In the genomic region with DNA sequence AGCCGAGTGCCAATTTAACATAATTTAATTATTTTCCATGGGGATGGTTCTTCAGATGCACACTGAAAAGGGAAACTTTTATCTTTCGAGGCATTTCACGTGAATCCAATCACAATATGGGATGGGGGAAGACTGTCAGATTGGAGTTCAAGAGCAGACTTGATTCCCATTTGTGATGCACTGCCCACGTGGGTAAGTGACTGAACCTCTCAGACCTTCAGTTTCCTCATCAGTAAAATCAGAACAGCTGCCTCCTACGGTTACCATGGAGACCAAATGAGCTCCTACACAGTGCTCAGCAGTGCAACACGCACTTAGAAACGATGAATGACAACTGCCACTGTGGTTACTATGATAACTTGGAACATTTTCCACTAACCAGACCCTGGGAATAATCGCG, we compare ENCODE assay signal across 10 cellular contexts. TPM values are rescaled to one million over a fixed set of nuclear protein-coding genes. Genes with fewer than 3 reads are reported as not detected.
DNase-seq lines count a peak whose midpoint lies in the region; ATAC-seq and TF ChIP-seq lines count a peak whose summit lies in the region.
"Had no signal": no experiment of that assay in that cellular context is flagged by ENCODE, and none has a peak within 500 bp of the region (broad histone marks: within the 10 kb centered on the region; RNA-seq: fewer than 3 reads in every experiment).

No MANE protein-coding gene starts in this region.

- POLR2A ChIA-PET in HEK293 (lab: Yijun Ruan, JAX) = no interaction called here
- POLR2A ChIA-PET in naive thymus-derived CD4-positive, alpha-beta T cell (lab: Charles Lee) = no interaction called here

- peak; percentile 79; the same call in 2 of the 3 replicates for ATAC-seq in SK-N-SH treated with all-trans-retinoic acid at 6 μM for 48 hours
- peak; percentile 61 for ATAC-seq in naive thymus-derived CD4-positive, alpha-beta T cell
- ATAC-seq in HG03457 (IDR thresholded peaks at IDR 0.05; ENCODE audit: unreplicated experiment) = no peak
- ATAC-seq in HG02588 (IDR thresholded peaks at IDR 0.05; ENCODE audit: unreplicated experiment) = no peak
- ATAC-seq: HCT116, right cardiac atrium had no signal

- intact Hi-C loops in naive thymus-derived CD4-positive, alpha-beta T cell (cut with micrococcal nuclease) = no loop called here

- H3K27me3 Mint-ChIP-seq in naive thymus-derived CD4-positive, alpha-beta T cell = no peaks in the 10 kb centered on the region

- no peaks in the 10 kb centered on the region; a peak in 1 of 3 replicates for H3K36me3 ChIP-seq in HEK293 (ENCODE audit: control insufficient read depth in 2 of 2, insufficient read depth in 1 of 2, low read length in 2 of 2)
- no peaks in the 10 kb centered on the region for H3K36me3 ChIP-seq in naive thymus-derived CD4-positive, alpha-beta T cell (ENCODE audit: control insufficient read depth in 2 of 3, insufficient read depth in 3 of 3, low read length in 3 of 3)

- CTCF ChIA-PET in HEK293 (lab: Yijun Ruan, JAX) = interaction anchor here (4.6 kb wide), 1 partner anchor 10 kb away, joined by 25 read pairs; no protein-coding TSS in a partner anchor
- CTCF ChIA-PET in naive thymus-derived CD4-positive, alpha-beta T cell (lab: Charles Lee) = no interaction called here

- no peaks in the 10 kb centered on the region for H3K9me3 Mint-ChIP-seq in naive thymus-derived CD4-positive, alpha-beta T cell

- H3K27ac Mint-ChIP-seq in naive thymus-derived CD4-positive, alpha-beta T cell = no peak overlapping the region

- peaks cover 0 to 3% (median 0%) of the 10 kb centered on the region in 5 donors for H3K36me3 Mint-ChIP-seq in naive thymus-derived CD4-positive, alpha-beta T cell

- H3K4me1 ChIP-seq in HEK293 (ENCODE audit: control insufficient read depth, insufficient read depth, low read length) = peaks cover 5% of the 10 kb centered on the region
- H3K4me1 ChIP-seq in naive thymus-derived CD4-positive, alpha-beta T cell (ENCODE audit: control insufficient read depth in 2 of 2, insufficient read depth in 2 of 2, low read length in 2 of 2) = no peaks in the 10 kb centered on the region

- TF ChIP-seq CTCF in GM12864 (IDR thresholded peaks at IDR 0.05; ENCODE audit: low read depth, low read length, missing control alignments) (no peak), HEK293 (tag by site-specific recombination; IDR thresholded peaks at IDR 0.05) (no peak)

- no peaks in the 10 kb centered on the region for H3K27me3 ChIP-seq in naive thymus-derived CD4-positive, alpha-beta T cell (ENCODE audit: control insufficient read depth in 2 of 2, insufficient read depth in 2 of 2, low read length in 2 of 2)

- no peak overlapping the region for H3K27ac ChIP-seq in HEK293 (ENCODE audit: extremely low read depth, low read depth, low read length)
- H3K27ac ChIP-seq in naive thymus-derived CD4-positive, alpha-beta T cell (ENCODE audit: low read depth, low read length) = no peak overlapping the region

- H3K4me3 Mint-ChIP-seq in naive thymus-derived CD4-positive, alpha-beta T cell = no peak overlapping the region

- no peak overlapping the region for H3K4me3 ChIP-seq in GM12864 (ENCODE audit: low read depth, low read length)
- no peak overlapping the region for H3K4me3 ChIP-seq in HEK293 (ENCODE audit: low read depth, low read length)
- H3K4me3 ChIP-seq in naive thymus-derived CD4-positive, alpha-beta T cell (ENCODE audit: low read length) = no peak overlapping the region

- DNase-seq in GM12864 (ENCODE audit: low read depth) = peak; percentile 58
- DNase-seq in naive thymus-derived CD4-positive, alpha-beta T cell = peak in 1 of 9 donors; percentile 45
- no peak for DNase-seq in cerebellar nuclear complex (lab: John Stamatoyannopoulos, UW)
- DNase-seq in AG20443 (ENCODE audit: low spot score) = no peak

- H3K9me3 ChIP-seq in HEK293 (ENCODE audit: control insufficient read depth, insufficient read depth, low read depth, low read length) = no peaks in the 10 kb centered on the region
- no peaks in the 10 kb centered on the region for H3K9me3 ChIP-seq in naive thymus-derived CD4-positive, alpha-beta T cell (ENCODE audit: control insufficient read depth in 2 of 3, low read length in 3 of 3)

- peaks cover 4 to 35% (median 22%) of the 10 kb centered on the region in 7 donors for H3K4me1 Mint-ChIP-seq in naive thymus-derived CD4-positive, alpha-beta T cell

TF ChIP-seq in HEK293, 187 proteins besides CTCF, POLR2A, EP300 and RAD21:
- TF ChIP-seq ZFHX2 (tag by site-specific recombination; conservative IDR thresholded peaks at IDR 0.05) (peak; percentile 39; the same call in 1 of the 2 replicates), ZBTB7A (tag by site-specific recombination; IDR thresholded peaks at IDR 0.05; ENCODE audit: low read depth) (no peak), EGR2 (tag by site-specific recombination; IDR thresholded peaks at IDR 0.05; ENCODE audit: low read depth) (0 out of 2 replicates have a peak, but pooled peaks have one; percentile 31)

TF ChIP-seq in SK-N-SH treated with all-trans-retinoic acid at 6 μM for 48 hours, 23 proteins besides CTCF, POLR2A, EP300 and RAD21:
- no peak for TF ChIP-seq ESRRG (CRISPR knock-in tag; IDR thresholded peaks at IDR 0.05)
- no peak for TF ChIP-seq OSR1 (CRISPR knock-in tag; IDR thresholded peaks at IDR 0.05)
- TF ChIP-seq ZFP3 (CRISPR knock-in tag; IDR thresholded peaks at IDR 0.05) = peak; percentile 84
TF ChIP-seq in SK-N-SH treated with all-trans-retinoic acid at 6 μM for 48 hours: peak in this region for 1.

RNA-seq across cellular contexts. Expression of a gene that starts 21.7 kb away (rescaled TPM):
- total RNA-seq in naive thymus-derived CD4-positive, alpha-beta T cell = 10 to 100 TPM; 13.2 to 58.2 (median 27.9) TPM
- 1 to 10 TPM; 2.3 to 2.5 TPM for polyA plus RNA-seq in naive thymus-derived CD4-positive, alpha-beta T cell

RNA-seq across cellular contexts. Expression of a gene that starts 55.2 kb away (rescaled TPM):
- total RNA-seq in naive thymus-derived CD4-positive, alpha-beta T cell = 100 to 1,000 TPM; 107 to 151 (median 130) TPM
- 10 to 100 TPM; 50.6 to 91.4 TPM for polyA plus RNA-seq in naive thymus-derived CD4-positive, alpha-beta T cell

Comparison
In these comparisons a context has a peak if more than half of its experiments do, and no peak if none do; other contexts are left out.
1. ATAC-seq: peak in SK-N-SH treated with all-trans-retinoic acid at 6 μM for 48 hours (single experiment) and naive thymus-derived CD4-positive, alpha-beta T cell (single experiment); none in HG03457 (single experiment) and HG02588 (single experiment).